Comparison of ENCODE assay signal across 1 cellular context in the genomic region with DNA sequence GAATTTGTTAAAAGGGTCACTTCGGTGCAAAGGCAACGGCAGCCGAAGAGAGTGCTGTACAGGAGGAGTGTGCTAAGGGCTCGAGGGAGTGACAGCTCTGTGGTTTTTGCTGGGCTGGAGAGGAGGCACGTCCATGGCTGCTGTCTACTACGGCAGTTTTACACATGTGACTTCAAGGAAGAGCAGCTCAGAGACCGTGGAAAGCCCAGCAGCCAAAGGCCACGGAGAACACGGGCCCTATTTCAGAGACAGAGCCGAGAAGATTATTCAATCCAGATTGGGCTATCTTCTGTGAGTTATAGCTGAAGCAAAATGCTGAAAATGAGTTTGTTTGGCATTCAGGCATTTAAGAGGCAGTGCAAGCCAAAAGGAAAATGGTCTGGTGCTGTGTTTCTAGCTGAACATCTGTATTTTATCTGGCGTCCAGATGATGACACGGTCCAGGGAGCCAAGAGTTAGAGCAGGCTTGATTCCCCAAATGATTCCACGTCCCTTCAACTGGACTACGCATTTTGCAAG.
TF ChIP-seq lines count a peak whose summit lies in the region.

No MANE protein-coding gene starts in this region.

TF ChIP-seq in WTC11, 78 proteins besides CTCF, POLR2A, EP300 and RAD21:
- TF ChIP-seq, protein P1, sequence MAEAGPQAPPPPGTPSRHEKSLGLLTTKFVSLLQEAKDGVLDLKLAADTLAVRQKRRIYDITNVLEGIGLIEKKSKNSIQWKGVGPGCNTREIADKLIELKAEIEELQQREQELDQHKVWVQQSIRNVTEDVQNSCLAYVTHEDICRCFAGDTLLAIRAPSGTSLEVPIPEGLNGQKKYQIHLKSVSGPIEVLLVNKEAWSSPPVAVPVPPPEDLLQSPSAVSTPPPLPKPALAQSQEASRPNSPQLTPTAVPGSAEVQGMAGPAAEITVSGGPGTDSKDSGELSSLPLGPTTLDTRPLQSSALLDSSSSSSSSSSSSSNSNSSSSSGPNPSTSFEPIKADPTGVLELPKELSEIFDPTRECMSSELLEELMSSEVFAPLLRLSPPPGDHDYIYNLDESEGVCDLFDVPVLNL (CRISPR knock-in tag; IDR thresholded peaks at IDR 0.05; ENCODE audit: borderline replicate concordance, low read depth) = no peak
- TF ChIP-seq, protein P2, sequence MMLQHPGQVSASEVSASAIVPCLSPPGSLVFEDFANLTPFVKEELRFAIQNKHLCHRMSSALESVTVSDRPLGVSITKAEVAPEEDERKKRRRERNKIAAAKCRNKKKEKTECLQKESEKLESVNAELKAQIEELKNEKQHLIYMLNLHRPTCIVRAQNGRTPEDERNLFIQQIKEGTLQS (CRISPR knock-in tag; conservative IDR thresholded peaks at IDR 0.05) = no peak
- TF ChIP-seq, protein P3, sequence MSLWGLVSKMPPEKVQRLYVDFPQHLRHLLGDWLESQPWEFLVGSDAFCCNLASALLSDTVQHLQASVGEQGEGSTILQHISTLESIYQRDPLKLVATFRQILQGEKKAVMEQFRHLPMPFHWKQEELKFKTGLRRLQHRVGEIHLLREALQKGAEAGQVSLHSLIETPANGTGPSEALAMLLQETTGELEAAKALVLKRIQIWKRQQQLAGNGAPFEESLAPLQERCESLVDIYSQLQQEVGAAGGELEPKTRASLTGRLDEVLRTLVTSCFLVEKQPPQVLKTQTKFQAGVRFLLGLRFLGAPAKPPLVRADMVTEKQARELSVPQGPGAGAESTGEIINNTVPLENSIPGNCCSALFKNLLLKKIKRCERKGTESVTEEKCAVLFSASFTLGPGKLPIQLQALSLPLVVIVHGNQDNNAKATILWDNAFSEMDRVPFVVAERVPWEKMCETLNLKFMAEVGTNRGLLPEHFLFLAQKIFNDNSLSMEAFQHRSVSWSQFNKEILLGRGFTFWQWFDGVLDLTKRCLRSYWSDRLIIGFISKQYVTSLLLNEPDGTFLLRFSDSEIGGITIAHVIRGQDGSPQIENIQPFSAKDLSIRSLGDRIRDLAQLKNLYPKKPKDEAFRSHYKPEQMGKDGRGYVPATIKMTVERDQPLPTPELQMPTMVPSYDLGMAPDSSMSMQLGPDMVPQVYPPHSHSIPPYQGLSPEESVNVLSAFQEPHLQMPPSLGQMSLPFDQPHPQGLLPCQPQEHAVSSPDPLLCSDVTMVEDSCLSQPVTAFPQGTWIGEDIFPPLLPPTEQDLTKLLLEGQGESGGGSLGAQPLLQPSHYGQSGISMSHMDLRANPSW (CRISPR knock-in tag; conservative IDR thresholded peaks at IDR 0.05; ENCODE audit: low read depth) = no peak
- TF ChIP-seq TEAD4 (CRISPR knock-in tag; IDR thresholded peaks at IDR 0.05) (no peak), RORB (CRISPR knock-in tag; IDR thresholded peaks at IDR 0.05) (no peak), ZNF317 (CRISPR knock-in tag; IDR thresholded peaks at IDR 0.05; ENCODE audit: borderline replicate concordance, low read depth) (no peak), ELF4 (CRISPR knock-in tag; IDR thresholded peaks at IDR 0.05; ENCODE audit: low read depth) (no peak)
